ENCODE assay signal across 38 cellular contexts in the genomic region with DNA sequence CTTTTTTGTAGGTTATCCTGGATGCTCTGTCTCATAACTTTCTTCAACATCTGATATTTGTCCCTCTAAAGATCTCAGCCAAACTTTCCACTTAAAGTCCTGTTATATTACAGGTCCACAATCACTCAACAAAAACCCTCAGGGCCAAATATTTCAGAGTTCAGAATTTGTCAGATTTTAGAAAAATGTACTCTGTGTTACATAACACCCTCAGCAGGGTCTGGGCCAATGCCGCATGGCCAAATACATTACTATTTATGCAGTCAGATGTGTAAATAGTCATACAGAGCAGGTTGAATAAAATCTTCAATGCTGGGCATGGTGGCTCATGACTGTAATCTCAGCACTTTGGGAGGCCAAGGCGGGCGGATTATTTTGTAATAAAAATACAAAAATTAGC. TPM values are rescaled to one million over a fixed set of nuclear protein-coding genes. Genes with fewer than 3 reads are reported as not detected.
"Had no signal": no experiment of that assay in that cellular context is flagged by ENCODE, and none has a peak within 500 bp of the region (broad histone marks: within the 10 kb centered on the region; RNA-seq: fewer than 3 reads in every experiment).

No MANE protein-coding gene starts in this region.

- H3K27me3 ChIP-seq: MG63 had no signal

- H3K9ac ChIP-seq: KMS-11 had no signal

- H3K9me3 ChIP-seq: MG63 had no signal

- H3K36me3 ChIP-seq: MG63 had no signal

- H3K4me3 ChIP-seq: MG63 had no signal

- DNase-seq: Karpas-422, Kasumi-1, MG63, MM.1S, MV-4-11, NCI-H1048, NCI-H1092, NCI-H1092 treated with DMSO at 0.1 percent for 48 hours, NCI-H1105, NCI-H1105 treated with DMSO at 0.1 percent for 48 hours, NCI-H1417, NCI-H1417 treated with DMSO at 0.1 percent for 48 hours, NCI-H1436, NCI-H1436 treated with DMSO at 0.1 percent for 48 hours, NCI-H146, NCI-H1694, NCI-H1694 treated with DMSO at 0.1 percent for 48 hours, NCI-H187, NCI-H187 treated with DMSO at 0.1 percent for 48 hours, NCI-H1930, NCI-H2029, NCI-H2029 treated with DMSO at 0.1 percent for 48 hours, NCI-H2081, NCI-H2081 treated with DMSO at 0.1 percent for 48 hours, NCI-H2107, NCI-H2171, NCI-H2171 treated with DMSO at 0.1 percent for 48 hours, NCI-H2227 treated with DMSO at 0.1 percent for 48 hours, NCI-H226, NCI-H345, NCI-H446, NCI-H446 treated with DMSO at 0.1 percent for 48 hours, NCI-H510A had no signal

- H3K4me2 ChIP-seq: KMS-11 had no signal

- H3K27ac ChIP-seq: KMS-11 had no signal

RNA-seq across cellular contexts. Expression of a gene that starts 11.5 kb away (rescaled TPM):
- total RNA-seq: LHCN-M2, M059J, MCF 10A, NCI-H460 had no signal
